Comparison of ENCODE assay signal across 1 cellular context in the genomic region with DNA sequence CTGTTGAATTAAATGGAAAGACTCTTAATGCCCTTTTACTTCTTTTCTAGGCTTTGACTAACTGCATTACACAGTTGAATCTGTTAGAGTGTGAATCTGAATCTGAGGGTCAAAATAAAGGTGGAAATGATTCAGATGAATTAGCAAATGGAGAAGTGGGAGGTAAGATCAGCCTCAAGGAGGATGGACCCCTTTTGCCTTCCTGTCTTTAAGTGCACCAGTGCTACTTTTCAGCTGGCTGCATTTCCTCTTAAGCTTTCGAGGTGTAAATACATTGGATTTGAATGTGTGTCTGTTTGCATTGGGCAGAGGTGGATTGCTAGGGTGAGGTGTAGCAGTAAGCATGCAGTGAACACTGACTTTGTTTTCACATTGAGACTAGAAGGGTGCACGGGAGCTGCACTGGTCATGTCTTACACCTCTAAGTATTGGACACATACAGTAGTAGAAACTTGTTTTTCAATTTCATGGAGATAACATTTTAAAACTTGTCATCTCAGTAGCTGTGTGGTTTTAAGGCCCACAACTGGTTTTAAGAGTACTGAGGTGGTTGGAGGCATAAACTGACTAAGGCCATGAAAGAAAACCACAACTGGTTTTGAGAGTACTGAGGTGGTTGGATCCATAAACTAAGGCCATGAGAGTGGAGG.
TF ChIP-seq lines count a peak whose summit lies in the region.

No MANE protein-coding gene starts in this region.

TF ChIP-seq in WTC11, 78 proteins besides CTCF, POLR2A, EP300 and RAD21 (continued from another document):
- no peak for TF ChIP-seq ZNF281 (CRISPR knock-in tag; IDR thresholded peaks at IDR 0.05)
- TF ChIP-seq, protein P1, sequence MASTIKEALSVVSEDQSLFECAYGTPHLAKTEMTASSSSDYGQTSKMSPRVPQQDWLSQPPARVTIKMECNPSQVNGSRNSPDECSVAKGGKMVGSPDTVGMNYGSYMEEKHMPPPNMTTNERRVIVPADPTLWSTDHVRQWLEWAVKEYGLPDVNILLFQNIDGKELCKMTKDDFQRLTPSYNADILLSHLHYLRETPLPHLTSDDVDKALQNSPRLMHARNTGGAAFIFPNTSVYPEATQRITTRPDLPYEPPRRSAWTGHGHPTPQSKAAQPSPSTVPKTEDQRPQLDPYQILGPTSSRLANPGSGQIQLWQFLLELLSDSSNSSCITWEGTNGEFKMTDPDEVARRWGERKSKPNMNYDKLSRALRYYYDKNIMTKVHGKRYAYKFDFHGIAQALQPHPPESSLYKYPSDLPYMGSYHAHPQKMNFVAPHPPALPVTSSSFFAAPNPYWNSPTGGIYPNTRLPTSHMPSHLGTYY (CRISPR knock-in tag; IDR thresholded peaks at IDR 0.05): no peak
- TF ChIP-seq TEAD4 (CRISPR knock-in tag; IDR thresholded peaks at IDR 0.05): no peak
- no peak for TF ChIP-seq SMAD4 (CRISPR knock-in tag; IDR thresholded peaks at IDR 0.05)
- TF ChIP-seq, protein P2, sequence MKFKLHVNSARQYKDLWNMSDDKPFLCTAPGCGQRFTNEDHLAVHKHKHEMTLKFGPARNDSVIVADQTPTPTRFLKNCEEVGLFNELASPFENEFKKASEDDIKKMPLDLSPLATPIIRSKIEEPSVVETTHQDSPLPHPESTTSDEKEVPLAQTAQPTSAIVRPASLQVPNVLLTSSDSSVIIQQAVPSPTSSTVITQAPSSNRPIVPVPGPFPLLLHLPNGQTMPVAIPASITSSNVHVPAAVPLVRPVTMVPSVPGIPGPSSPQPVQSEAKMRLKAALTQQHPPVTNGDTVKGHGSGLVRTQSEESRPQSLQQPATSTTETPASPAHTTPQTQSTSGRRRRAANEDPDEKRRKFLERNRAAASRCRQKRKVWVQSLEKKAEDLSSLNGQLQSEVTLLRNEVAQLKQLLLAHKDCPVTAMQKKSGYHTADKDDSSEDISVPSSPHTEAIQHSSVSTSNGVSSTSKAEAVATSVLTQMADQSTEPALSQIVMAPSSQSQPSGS (CRISPR knock-in tag; IDR thresholded peaks at IDR 0.05; ENCODE audit: borderline replicate concordance, low read depth): no peak
- TF ChIP-seq JUN (CRISPR knock-in tag; IDR thresholded peaks at IDR 0.05): no peak
- no peak for TF ChIP-seq ATF3 (CRISPR knock-in tag; conservative IDR thresholded peaks at IDR 0.05)
- TF ChIP-seq, protein P3, sequence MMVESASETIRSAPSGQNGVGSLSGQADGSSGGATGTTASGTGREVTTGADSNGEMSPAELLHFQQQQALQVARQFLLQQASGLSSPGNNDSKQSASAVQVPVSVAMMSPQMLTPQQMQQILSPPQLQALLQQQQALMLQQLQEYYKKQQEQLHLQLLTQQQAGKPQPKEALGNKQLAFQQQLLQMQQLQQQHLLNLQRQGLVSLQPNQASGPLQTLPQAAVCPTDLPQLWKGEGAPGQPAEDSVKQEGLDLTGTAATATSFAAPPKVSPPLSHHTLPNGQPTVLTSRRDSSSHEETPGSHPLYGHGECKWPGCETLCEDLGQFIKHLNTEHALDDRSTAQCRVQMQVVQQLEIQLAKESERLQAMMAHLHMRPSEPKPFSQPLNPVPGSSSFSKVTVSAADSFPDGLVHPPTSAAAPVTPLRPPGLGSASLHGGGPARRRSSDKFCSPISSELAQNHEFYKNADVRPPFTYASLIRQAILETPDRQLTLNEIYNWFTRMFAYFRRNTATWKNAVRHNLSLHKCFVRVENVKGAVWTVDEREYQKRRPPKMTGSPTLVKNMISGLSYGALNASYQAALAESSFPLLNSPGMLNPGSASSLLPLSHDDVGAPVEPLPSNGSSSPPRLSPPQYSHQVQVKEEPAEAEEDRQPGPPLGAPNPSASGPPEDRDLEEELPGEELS (CRISPR knock-in tag; IDR thresholded peaks at IDR 0.05): no peak
- TF ChIP-seq ZNF671 (CRISPR knock-in tag; IDR thresholded peaks at IDR 0.05): no peak
- no peak for TF ChIP-seq NR3C1 (CRISPR knock-in tag; conservative IDR thresholded peaks at IDR 0.05; ENCODE audit: low read depth)
TF ChIP-seq in WTC11: peak in this region for 0.
